Comparison of ENCODE assay signal across 15 cellular contexts in the genomic region with DNA sequence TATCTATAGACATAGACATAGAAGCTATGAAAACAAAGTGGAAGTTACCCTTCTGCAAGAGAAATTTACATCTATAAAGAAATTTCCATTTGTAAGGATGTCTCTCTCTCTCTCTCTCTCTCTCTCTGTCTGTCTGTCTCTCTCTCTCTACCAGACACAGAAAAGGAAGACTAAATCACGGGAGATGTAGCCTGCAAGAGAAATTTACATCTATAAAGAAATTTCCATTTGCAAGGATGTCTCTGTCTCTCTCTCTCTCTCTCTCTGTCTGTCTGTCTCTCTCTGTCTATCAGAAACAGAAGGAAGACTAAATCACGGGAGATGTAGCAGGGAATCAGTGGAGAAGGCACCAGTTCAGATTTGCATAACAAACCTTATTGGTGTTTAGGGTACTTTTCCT.
"Had no signal": no experiment of that assay in that cellular context is flagged by ENCODE, and none has a peak within 500 bp of the region (broad histone marks: within the 10 kb centered on the region; RNA-seq: fewer than 3 reads in every experiment).

No MANE protein-coding gene starts in this region.

- DNase-seq: effector memory CD8-positive, alpha-beta T cell; esophagus squamous epithelium; foreskin fibroblast; kidney glomerular epithelial cell; naive thymus-derived CD8-positive, alpha-beta T cell; posterior cingulate gyrus; stimulated activated CD4-positive, alpha-beta T cell treated with anti-CD3 and anti-CD28 coated beads, Interleukin-2, amount 100 ng/mL, for 24 hours; stimulated activated CD4-positive, alpha-beta T cell treated with anti-CD3 and anti-CD28 coated beads, Interleukin-4, amount 100 ng/mL, for 4 hours; stimulated activated naive B cell treated with anti-CD40 and anti-IgM and Interleukin-4, amounts not matched to agents 10 μg/mL and 1 μg/mL and 100 μg/mL, for 72 hours; stomach; substantia nigra; trophoblast cell had no signal

- FAIRE-seq: islet of Langerhans had no signal

- H3K4me3 ChIP-seq: esophagus squamous epithelium, stomach, thoracic aorta had no signal

- H3K27me3 Mint-ChIP-seq: effector memory CD8-positive, alpha-beta T cell; stimulated activated naive B cell treated with anti-CD40 and anti-IgM and Interleukin-4, amounts not matched to agents 10 μg/mL and 1 μg/mL and 100 μg/mL, for 72 hours had no signal

- H3K9me3 Mint-ChIP-seq: naive thymus-derived CD8-positive, alpha-beta T cell; stimulated activated naive B cell treated with anti-CD40 and anti-IgM and Interleukin-4, amounts not matched to agents 10 μg/mL and 1 μg/mL and 100 μg/mL, for 72 hours had no signal

- H3K27me3 ChIP-seq: esophagus squamous epithelium, stomach had no signal

- H3K27ac Mint-ChIP-seq: effector memory CD8-positive, alpha-beta T cell; naive thymus-derived CD8-positive, alpha-beta T cell; stimulated activated naive B cell treated with anti-CD40 and anti-IgM and Interleukin-4, amounts not matched to agents 10 μg/mL and 1 μg/mL and 100 μg/mL, for 72 hours had no signal

- H3K27ac ChIP-seq: esophagus squamous epithelium, stomach, thoracic aorta had no signal

- H3K4me1 ChIP-seq: esophagus squamous epithelium, stomach had no signal

- H3K9me3 ChIP-seq: esophagus squamous epithelium, stomach, thoracic aorta had no signal

- H3K36me3 Mint-ChIP-seq: naive thymus-derived CD8-positive, alpha-beta T cell; stimulated activated naive B cell treated with anti-CD40 and anti-IgM and Interleukin-4, amounts not matched to agents 10 μg/mL and 1 μg/mL and 100 μg/mL, for 72 hours had no signal

- H3K36me3 ChIP-seq: esophagus squamous epithelium, stomach, thoracic aorta had no signal

- H3K4me3 Mint-ChIP-seq: effector memory CD8-positive, alpha-beta T cell; naive thymus-derived CD8-positive, alpha-beta T cell; stimulated activated naive B cell treated with anti-CD40 and anti-IgM and Interleukin-4, amounts not matched to agents 10 μg/mL and 1 μg/mL and 100 μg/mL, for 72 hours had no signal

- ATAC-seq: effector memory CD8-positive, alpha-beta T cell; naive thymus-derived CD8-positive, alpha-beta T cell; sciatic nerve; stimulated activated naive B cell treated with anti-CD40 and anti-IgM and Interleukin-4, amounts not matched to agents 10 μg/mL and 1 μg/mL and 100 μg/mL, for 72 hours had no signal

- H3K4me1 Mint-ChIP-seq: naive thymus-derived CD8-positive, alpha-beta T cell had no signal
